1 cellular context compared by ENCODE assay signal in genomic region chr16:53041196-53041977, GRCh38.
TF ChIP-seq lines count a peak whose summit lies in the region.

No MANE protein-coding gene starts in this region.

TF ChIP-seq in HEK293, 187 proteins besides CTCF, POLR2A, EP300 and RAD21 (continued from another document):
- TF ChIP-seq ZNF692 (tag by site-specific recombination; IDR thresholded peaks at IDR 0.05): peak; percentile 29; the same call in 1 of the 2 replicates
- TF ChIP-seq ZNF354C (tag by site-specific recombination; IDR thresholded peaks at IDR 0.05; ENCODE audit: borderline replicate concordance, low read depth): no peak
- no peak for TF ChIP-seq OSR2 (tag by site-specific recombination; IDR thresholded peaks at IDR 0.05)
- no peak for TF ChIP-seq INSM2 (tag by site-specific recombination; IDR thresholded peaks at IDR 0.05)
